ENCODE assay signal across 17 cellular contexts in genomic region chr17:29347831-29348281, GRCh38. TPM values are rescaled to one million over a fixed set of nuclear protein-coding genes. Genes with fewer than 3 reads are reported as not detected.
DNase-seq lines count a peak whose midpoint lies in the region; ATAC-seq and TF ChIP-seq lines count a peak whose summit lies in the region.
"Had no signal": no experiment of that assay in that cellular context is flagged by ENCODE, and none has a peak within 500 bp of the region (broad histone marks: within the 10 kb centered on the region; RNA-seq: fewer than 3 reads in every experiment).

No MANE protein-coding gene starts in this region.

- TF ChIP-seq CTCF in AG09309 (IDR thresholded peaks at IDR 0.05; ENCODE audit: control insufficient read depth, insufficient read depth, low read depth, low read length, missing control alignments): no peak
- no peak for TF ChIP-seq CTCF in HCT116 (IDR thresholded peaks at IDR 0.05 in 2 of 3, conservative IDR thresholded peaks at IDR 0.05 in 1 of 3; ENCODE audit: borderline replicate concordance in 1 of 3, insufficient read depth in 1 of 3, low read depth in 2 of 3, low read length in 2 of 3)
- TF ChIP-seq CTCF in GM23338 (conservative IDR thresholded peaks at IDR 0.05; ENCODE audit: low read depth in 2 of 2): no peak

- no peaks in the 10 kb centered on the region for H4K20me1 ChIP-seq in HCT116 (ENCODE audit: insufficient read depth)
- H4K20me1 ChIP-seq in GM23338 (replicated peaks; ENCODE audit: insufficient read depth): no peaks in the 10 kb centered on the region; the same call in 1 of the 2 replicates

- CTCF ChIA-PET in HCT116 (lab: Charles Lee): interaction anchor here (1.1 kb wide), 1 partner anchor 14 kb away, joined by 4 read pairs; no protein-coding TSS in a partner anchor
- CTCF ChIA-PET in naive thymus-derived CD4-positive, alpha-beta T cell (lab: Charles Lee): no interaction called here

- intact Hi-C loops in HCT116 (cut with micrococcal nuclease): no loop called here
- intact Hi-C loops in naive thymus-derived CD4-positive, alpha-beta T cell (cut with micrococcal nuclease): no loop called here

- H3K27me3 ChIP-seq in HCT116 (ENCODE audit: insufficient read depth, low read length) (0 out of 2 replicates have a peak, but pooled peaks cover 6% of the 10 kb centered on the region), GM23338 (ENCODE audit: insufficient read depth) (no peaks in the 10 kb centered on the region)
- no peaks in the 10 kb centered on the region for H3K27me3 ChIP-seq in naive thymus-derived CD4-positive, alpha-beta T cell (ENCODE audit: control insufficient read depth in 2 of 2, insufficient read depth in 2 of 2, low read length in 2 of 2)

- H3K27ac ChIP-seq in HCT116 (ENCODE audit: low read depth, low read length) (no peak overlapping the region), GM23338 (ENCODE audit: low read depth) (no peak overlapping the region)
- no peak overlapping the region for H3K27ac ChIP-seq in naive thymus-derived CD4-positive, alpha-beta T cell (ENCODE audit: low read depth, low read length)
- H3K27ac ChIP-seq: adrenal gland, tibial nerve had no signal

- peaks cover 0 to 31% (median 0%) of the 10 kb centered on the region in 5 donors for H3K27me3 Mint-ChIP-seq in naive thymus-derived CD4-positive, alpha-beta T cell
- H3K27me3 Mint-ChIP-seq in GM23338 (ENCODE audit: insufficient read depth, low read depth, poor library complexity): no peaks in the 10 kb centered on the region
- peaks cover 13 to 23% of the 10 kb centered on the region in 2 donors for H3K27me3 Mint-ChIP-seq in natural killer cell treated with Interleukin-12 subunit alpha and Interleukin-12 subunit beta and Interleukin-15 and Interleukin-18, amount 100 ng/mL, for 72 hours
- H3K27me3 Mint-ChIP-seq: progenitor cell of endocrine pancreas had no signal

- H3K9me3 ChIP-seq in HCT116 (ENCODE audit: control insufficient read depth in 1 of 2, insufficient read depth in 1 of 2, low read depth in 1 of 2, low read length in 2 of 2): no peaks in the 10 kb centered on the region
- H3K9me3 ChIP-seq in naive thymus-derived CD4-positive, alpha-beta T cell (ENCODE audit: control insufficient read depth in 2 of 3, low read length in 3 of 3): no peaks in the 10 kb centered on the region
- H3K9me3 ChIP-seq: adrenal gland, tibial nerve had no signal

- peaks cover 0 to under 1% (median 0%) of the 10 kb centered on the region in 7 donors for H3K4me1 Mint-ChIP-seq in naive thymus-derived CD4-positive, alpha-beta T cell
- H3K4me1 Mint-ChIP-seq in GM23338: no peaks in the 10 kb centered on the region
- H3K4me1 Mint-ChIP-seq in natural killer cell treated with Interleukin-12 subunit alpha and Interleukin-12 subunit beta and Interleukin-15 and Interleukin-18, amount 100 ng/mL, for 72 hours (ENCODE audit: low read depth in 2 of 2): peaks cover 0 to 3% of the 10 kb centered on the region in 2 donors
- H3K4me1 Mint-ChIP-seq: immature natural killer cell had no signal

- H3K4me2 ChIP-seq in HCT116 (ENCODE audit: low read length) (no peak overlapping the region), GM23338 (no peak overlapping the region)

- H3K4me3 Mint-ChIP-seq in naive thymus-derived CD4-positive, alpha-beta T cell: no peak overlapping the region
- no peak overlapping the region for H3K4me3 Mint-ChIP-seq in GM23338
- H3K4me3 Mint-ChIP-seq in natural killer cell treated with Interleukin-12 subunit alpha and Interleukin-12 subunit beta and Interleukin-15 and Interleukin-18, amount 100 ng/mL, for 72 hours: no peak overlapping the region
- H3K4me3 Mint-ChIP-seq: immature natural killer cell, T-cell had no signal

- no peak for TF ChIP-seq POLR2A in HCT116 (IDR thresholded peaks at IDR 0.05; ENCODE audit: borderline replicate concordance, extremely low read depth, insufficient read depth, insufficient read length)

- ATAC-seq in HCT116 (no peak), GM23338 (no peak), HG03460 (IDR thresholded peaks at IDR 0.05; ENCODE audit: unreplicated experiment) (no peak)
- no peak for ATAC-seq in naive thymus-derived CD4-positive, alpha-beta T cell
- ATAC-seq in natural killer cell treated with Interleukin-12 subunit alpha and Interleukin-12 subunit beta and Interleukin-15 and Interleukin-18, amount 100 ng/mL, for 72 hours: no peak
- ATAC-seq: T-cell had no signal

- H3K79me2 ChIP-seq in HCT116 (ENCODE audit: insufficient read depth, low read length) (no peaks in the 10 kb centered on the region), GM23338 (replicated peaks; ENCODE audit: insufficient read depth) (no peaks in the 10 kb centered on the region)

- no peak overlapping the region for H3K27ac Mint-ChIP-seq in naive thymus-derived CD4-positive, alpha-beta T cell
- no peak overlapping the region for H3K27ac Mint-ChIP-seq in GM23338
- no peak overlapping the region for H3K27ac Mint-ChIP-seq in natural killer cell treated with Interleukin-12 subunit alpha and Interleukin-12 subunit beta and Interleukin-15 and Interleukin-18, amount 100 ng/mL, for 72 hours
- H3K27ac Mint-ChIP-seq: immature natural killer cell, progenitor cell of endocrine pancreas, T-cell had no signal

- no peaks in the 10 kb centered on the region for H3F3A ChIP-seq in GM23338 (replicated peaks; ENCODE audit: low read depth)

- POLR2A ChIA-PET in HCT116 (lab: Charles Lee): no interaction called here
- POLR2A ChIA-PET in naive thymus-derived CD4-positive, alpha-beta T cell (lab: Charles Lee): no interaction called here

- no peaks in the 10 kb centered on the region for H3K36me3 ChIP-seq in HCT116 (ENCODE audit: control insufficient read depth in 1 of 2, insufficient read depth in 2 of 2, low read length in 2 of 2)
- no peaks in the 10 kb centered on the region for H3K36me3 ChIP-seq in naive thymus-derived CD4-positive, alpha-beta T cell (ENCODE audit: control insufficient read depth in 2 of 3, insufficient read depth in 3 of 3, low read length in 3 of 3)
- no peaks in the 10 kb centered on the region for H3K36me3 ChIP-seq in GM23338 (ENCODE audit: insufficient read depth)
- H3K36me3 ChIP-seq: adrenal gland, tibial nerve had no signal

- no peaks in the 10 kb centered on the region for H3K4me1 ChIP-seq in HCT116 (ENCODE audit: control insufficient read depth in 1 of 2, insufficient read depth in 2 of 2, low read length in 2 of 2)
- no peaks in the 10 kb centered on the region for H3K4me1 ChIP-seq in naive thymus-derived CD4-positive, alpha-beta T cell (ENCODE audit: control insufficient read depth in 2 of 2, insufficient read depth in 2 of 2, low read length in 2 of 2)
- H3K4me1 ChIP-seq in GM23338 (ENCODE audit: insufficient read depth): no peaks in the 10 kb centered on the region
- H3K4me1 ChIP-seq: adrenal gland, tibial nerve had no signal

- H3K9me2 ChIP-seq in HCT116 (ENCODE audit: insufficient read depth) (no peaks in the 10 kb centered on the region), GM23338 (ENCODE audit: insufficient read depth) (no peaks in the 10 kb centered on the region)

- RAD21 ChIA-PET in HCT116 (lab: Charles Lee; ENCODE audit: low non-redundant PET in 1 of 2, low total read pairs in 2 of 2, uncharacterized antibody in 2 of 2, unreplicated experiment in 2 of 2): no interaction called here

- H2AFZ ChIP-seq in HCT116 (ENCODE audit: low read depth, low read length, poor library complexity, severe bottlenecking): no peak overlapping the region
- no peak overlapping the region for H2AFZ ChIP-seq in GM23338

- no TSS peak for BruUV-seq in HCT116 (replicated peaks; lab: Mats Ljungman, UMichigan)

- no peak overlapping the region for H3K9ac ChIP-seq in HCT116 (ENCODE audit: low read length)

- no peak for TF ChIP-seq RAD21 in HCT116 (IDR thresholded peaks at IDR 0.05; ENCODE audit: low read depth)

- H3K4me3 ChIP-seq in AG09309 (ENCODE audit: control insufficient read depth, low read depth, low read length): no peak overlapping the region
- H3K4me3 ChIP-seq in HCT116 (replicated peaks in 1 of 2; ENCODE audit: low read depth in 1 of 2, low read length in 2 of 2): no peak overlapping the region
- H3K4me3 ChIP-seq in naive thymus-derived CD4-positive, alpha-beta T cell (ENCODE audit: low read length): no peak overlapping the region
- no peak overlapping the region for H3K4me3 ChIP-seq in GM23338
- H3K4me3 ChIP-seq: adrenal gland, tibial nerve had no signal

- DNase-seq in AG09309 (ENCODE audit: low read depth) (peak; percentile 31), HCT116 (ENCODE audit: low read depth, low spot score) (no peak), amniotic epithelial cell (ENCODE audit: low read depth) (peak; percentile 78), iris pigment epithelial cell (ENCODE audit: low read depth) (peak; percentile 53), GM23338 (ENCODE audit: low spot score) (no peak)
- DNase-seq in naive thymus-derived CD4-positive, alpha-beta T cell: no peak
- DNase-seq in natural killer cell treated with Interleukin-12 subunit alpha and Interleukin-12 subunit beta and Interleukin-15 and Interleukin-18, amount 100 ng/mL, for 72 hours (ENCODE audit: low spot score): no peak
- DNase-seq: activated CD4-positive, CD25-positive, alpha-beta regulatory T cell treated with anti-CD3 and anti-CD28 coated beads, Interleukin-2, amount 50 U/mL, for 72 hours; cortex of kidney; DMS79; immature natural killer cell; NCI-H1092 treated with DMSO at 0.1 percent for 48 hours; T-cell had no signal

- no peaks in the 10 kb centered on the region for H3K36me3 Mint-ChIP-seq in naive thymus-derived CD4-positive, alpha-beta T cell
- H3K36me3 Mint-ChIP-seq in GM23338 (ENCODE audit: low read depth): no peaks in the 10 kb centered on the region
- H3K36me3 Mint-ChIP-seq in natural killer cell treated with Interleukin-12 subunit alpha and Interleukin-12 subunit beta and Interleukin-15 and Interleukin-18, amount 100 ng/mL, for 72 hours: no peaks in the 10 kb centered on the region
- H3K36me3 Mint-ChIP-seq: immature natural killer cell, T-cell had no signal

- H3K9me3 Mint-ChIP-seq in naive thymus-derived CD4-positive, alpha-beta T cell: no peaks in the 10 kb centered on the region
- H3K9me3 Mint-ChIP-seq in GM23338: no peaks in the 10 kb centered on the region
- H3K9me3 Mint-ChIP-seq in natural killer cell treated with Interleukin-12 subunit alpha and Interleukin-12 subunit beta and Interleukin-15 and Interleukin-18, amount 100 ng/mL, for 72 hours: no peaks in the 10 kb centered on the region
- H3K9me3 Mint-ChIP-seq: immature natural killer cell, T-cell had no signal

RNA-seq across cellular contexts. Expression of gene TAOK1, which starts 42.3 kb away (rescaled TPM):
- total RNA-seq in HCT116 (2021; ENCODE audit: unreplicated experiment): 56.3 TPM
- 9.2 and 10.6 TPM in 2 replicates for polyA plus RNA-seq in HCT116 (2012)
- total RNA-seq in naive thymus-derived CD4-positive, alpha-beta T cell: 10 to 100 TPM; 62.4 to 70.1 (median 66.5) TPM
- 1 to 10 TPM; 2.2 to 3.2 TPM for polyA plus RNA-seq in naive thymus-derived CD4-positive, alpha-beta T cell
- total RNA-seq in GM23338 (2014; rRNA removed; shearing (Covaris generic)): 63.3 and 69.8 TPM in 2 replicates
- polyA plus RNA-seq in GM23338 (2016; fragmentation: Nextera tagmentation; extraction: Ambion mirVana): 18.2 and 19.4 TPM in 2 replicates
- total RNA-seq in natural killer cell treated with Interleukin-12 subunit alpha and Interleukin-12 subunit beta and Interleukin-15 and Interleukin-18, amount 100 ng/mL, for 72 hours: 10 to 100 TPM; 64.0 to 81.6 TPM

RNA-seq across cellular contexts. Expression of gene NUFIP2, which starts 53.9 kb away (rescaled TPM):
- total RNA-seq in HCT116 (2021; ENCODE audit: unreplicated experiment): 66.5 TPM
- 26.2 and 39.7 TPM in 2 replicates for polyA plus RNA-seq in HCT116 (2012)
- 10 to 100 TPM; 60.4 to 85.3 (median 73.0) TPM for total RNA-seq in naive thymus-derived CD4-positive, alpha-beta T cell
- 1 to 10 TPM; 5.3 to 7.5 TPM for polyA plus RNA-seq in naive thymus-derived CD4-positive, alpha-beta T cell
- 86.2 and 88.5 TPM in 2 replicates for total RNA-seq in GM23338 (2014; rRNA removed; shearing (Covaris generic))
- polyA plus RNA-seq in GM23338 (2016; fragmentation: Nextera tagmentation; extraction: Ambion mirVana): 20.4 and 22.2 TPM in 2 replicates
- 10 to 100 TPM; 74.2 to 97.0 TPM for total RNA-seq in natural killer cell treated with Interleukin-12 subunit alpha and Interleukin-12 subunit beta and Interleukin-15 and Interleukin-18, amount 100 ng/mL, for 72 hours

Comparison
In these comparisons a context has a peak if more than half of its experiments do, and no peak if none do; other contexts are left out.
1. DNase-seq: peak in AG09309 (single experiment), amniotic epithelial cell (single experiment) and iris pigment epithelial cell (single experiment); none in HCT116 (single experiment), naive thymus-derived CD4-positive, alpha-beta T cell (0 of 9), GM23338 (single experiment) and natural killer cell treated with Interleukin-12 subunit alpha and Interleukin-12 subunit beta and Interleukin-15 and Interleukin-18, amount 100 ng/mL, for 72 hours (single experiment).